Comparison of ENCODE assay signal across 9 cellular contexts in the genomic region with DNA sequence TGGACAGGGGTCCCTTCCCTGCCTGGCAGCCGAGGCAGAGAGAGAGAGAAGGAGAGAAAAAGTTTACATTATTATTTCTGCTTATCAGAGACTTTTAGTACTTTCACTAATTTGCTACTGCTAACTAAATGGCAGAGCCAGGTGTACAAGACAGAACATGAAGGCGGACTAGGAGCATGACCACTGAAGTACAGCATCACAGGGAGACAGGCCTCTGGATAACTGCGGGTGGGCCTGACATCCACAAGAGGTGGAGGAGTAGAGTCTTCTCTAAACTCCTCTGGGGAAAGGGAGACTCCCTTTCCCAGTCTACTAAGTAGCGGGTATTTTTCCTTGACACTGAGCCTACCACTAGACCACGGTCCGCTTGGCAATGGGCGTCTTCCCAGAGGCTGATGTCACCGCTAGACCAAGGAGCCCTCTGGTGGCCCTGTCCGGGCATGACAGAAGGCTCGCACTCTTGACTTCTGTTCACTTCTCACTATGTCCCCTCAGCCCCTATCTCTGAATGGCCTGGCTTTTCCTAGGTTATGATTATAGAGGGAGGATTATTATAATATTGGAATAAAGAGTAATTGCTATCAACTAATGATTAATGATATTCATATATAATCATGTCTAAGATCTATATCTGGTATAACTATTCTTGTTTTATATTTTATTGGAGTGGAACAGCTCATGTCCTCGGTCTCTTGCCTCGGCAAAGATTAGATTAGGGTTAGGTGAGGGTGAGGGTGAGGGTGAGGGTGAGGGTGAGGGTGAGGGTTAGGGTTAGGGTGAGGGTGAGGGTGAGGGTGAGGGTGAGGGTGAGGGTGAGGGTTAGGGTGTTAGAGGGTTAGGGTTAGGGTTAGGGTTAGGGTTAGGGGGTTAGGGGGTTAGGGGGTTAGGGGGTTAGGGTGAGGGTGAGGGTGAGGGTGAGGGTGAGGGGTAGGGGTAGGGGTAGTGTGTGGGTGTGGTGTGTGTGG. TPM values are rescaled to one million over a fixed set of nuclear protein-coding genes. Genes with fewer than 3 reads are reported as not detected.
DNase-seq lines count a peak whose midpoint lies in the region; ATAC-seq, FAIRE-seq and TF ChIP-seq lines count a peak whose summit lies in the region.
"Not testable (repeated sequence)": the region's sequence is repeated elsewhere in the genome, so short reads cannot be mapped to it uniquely, and the experiment has no call there.
"Had no signal": no experiment of that assay in that cellular context is flagged by ENCODE, and none has a peak within 500 bp of the region (broad histone marks: within the 10 kb centered on the region; RNA-seq: fewer than 3 reads in every experiment).

No MANE protein-coding gene starts in this region.

- H3K9me3 ChIP-seq in right cardiac atrium (ENCODE audit: control insufficient read depth, low read length); neutrophil: not testable (repeated sequence)

- H3K4me3 ChIP-seq in choroid plexus epithelial cell (ENCODE audit: low read depth, low read length); right cardiac atrium (ENCODE audit: low read length); neutrophil (ENCODE audit: low read depth in 1 of 2, low read length in 1 of 2): not testable (repeated sequence)

- TF ChIP-seq CTCF in choroid plexus epithelial cell (conservative IDR thresholded peaks at IDR 0.05; ENCODE audit: low read depth, low read length) = peak; percentile 91
- peak; percentile 46 for TF ChIP-seq CTCF in neutrophil (IDR thresholded peaks at IDR 0.05)

- peak in 1 of 2 donors; percentile 35 for ATAC-seq in right cardiac atrium

- peak; percentile 93 for FAIRE-seq in GM19239 (lab: Jason Lieb, UNC)
- FAIRE-seq in RCC 7860 (lab: Jason Lieb, UNC) = not testable (repeated sequence)

- not testable (repeated sequence) for H3K27ac ChIP-seq in right cardiac atrium (ENCODE audit: low read length); neutrophil

- WGBS in right cardiac atrium = 49% methylated on average over 12 of the region's 12 CpGs

- not testable (repeated sequence) for H3K4me1 ChIP-seq in right cardiac atrium (ENCODE audit: control insufficient read depth, insufficient read depth, low read length); neutrophil (ENCODE audit: control insufficient read depth in 1 of 2, insufficient read depth in 1 of 2, low read depth in 1 of 2, low read length in 1 of 2)

- H3K27me3 ChIP-seq in right cardiac atrium (ENCODE audit: control insufficient read depth, insufficient read depth); neutrophil: not testable (repeated sequence)

- intact Hi-C loops in right cardiac atrium (cut with DNase I) = not testable (repeated sequence)

- H3K36me3 ChIP-seq in neutrophil = not testable (repeated sequence)

- peak; percentile 44 for DNase-seq in AG08396 (ENCODE audit: low spot score)
- peak; percentile 39 for DNase-seq in GM19239 (ENCODE audit: insufficient read length, low spot score)
- peak; percentile 28 for DNase-seq in RCC 7860 (ENCODE audit: low spot score)
- DNase-seq in activated T-cell treated with anti-CD3 and anti-CD28 coated beads for 1 hour (ENCODE audit: low read depth) = peak; percentile 29
- peak; percentile 79 for DNase-seq in choroid plexus epithelial cell (ENCODE audit: low read depth)
- peak; percentile 74 to 92 (median 88) for DNase-seq in right cardiac atrium
- DNase-seq in stimulated activated CD8-positive, alpha-beta memory T cell treated with anti-CD3 and anti-CD28 coated beads, Interleukin-12 subunit alpha, Interleukin-12 subunit beta, amount 100 ng/mL, for 24 hours (ENCODE audit: extremely low read depth) = peak; percentile 17

RNA-seq across cellular contexts. Expression of gene PARD6G, which starts 10.5 kb away (rescaled TPM):
- 1 to 10 TPM; 4.1 to 5.0 (median 4.6) TPM for total RNA-seq in right cardiac atrium
- polyA plus RNA-seq in right cardiac atrium = 2.5 TPM
- polyA plus RNA-seq: IgD-negative memory B cell had no signal

Comparison
In these comparisons a context has a peak if more than half of its experiments do, and no peak if none do; other contexts are left out.
1. DNase-seq: peak in every context shown above with its lines; median percentile 88 in right cardiac atrium; 79 in choroid plexus epithelial cell; 44 in AG08396; 39 in GM19239; 29 in activated T-cell treated with anti-CD3 and anti-CD28 coated beads for 1 hour; 28 in RCC 7860; 17 in stimulated activated CD8-positive, alpha-beta memory T cell treated with anti-CD3 and anti-CD28 coated beads, Interleukin-12 subunit alpha, Interleukin-12 subunit beta, amount 100 ng/mL, for 24 hours.